Comparison of ENCODE assay signal across 8 cellular contexts in the genomic region with DNA sequence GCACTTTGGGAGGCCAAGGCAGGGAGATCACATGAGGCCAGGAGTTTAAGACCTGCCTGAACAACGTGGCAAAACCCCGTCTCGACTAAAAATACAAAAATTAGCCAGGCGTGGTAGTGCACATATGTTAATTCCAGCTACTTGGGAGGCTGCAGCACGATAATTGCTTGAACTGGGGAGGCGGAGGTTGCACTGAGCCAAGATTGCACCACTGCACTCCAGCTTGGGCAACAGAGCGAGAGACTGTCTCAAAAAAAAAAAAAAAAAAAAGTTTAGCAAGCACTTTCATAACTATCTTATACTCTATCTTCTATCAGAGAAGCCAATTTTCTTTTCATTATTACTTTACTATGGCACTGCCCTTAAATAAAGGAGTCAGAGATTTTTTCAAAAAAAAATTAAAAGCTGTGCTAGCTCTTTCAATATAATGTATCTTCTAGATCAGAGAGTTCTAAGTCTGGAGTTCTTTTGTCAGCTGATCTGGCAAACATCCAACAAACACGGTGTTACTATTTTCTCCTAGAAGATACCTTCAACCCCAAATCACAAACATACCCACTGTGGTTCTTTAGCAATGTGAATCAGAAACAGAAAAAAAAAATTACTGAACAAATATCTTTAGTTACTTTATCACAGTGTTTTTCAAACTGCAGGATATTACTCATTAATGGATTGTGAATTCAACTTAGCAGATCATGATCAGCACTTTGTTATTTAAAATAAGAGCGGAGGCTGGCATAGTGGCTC. TPM values are rescaled to one million over a fixed set of nuclear protein-coding genes. Genes with fewer than 3 reads are reported as not detected.
DNase-seq lines count a peak whose midpoint lies in the region; ATAC-seq and TF ChIP-seq lines count a peak whose summit lies in the region.

No MANE protein-coding gene starts in this region.

- peaks cover 21 to 43% of the 10 kb centered on the region in 2 donors for H3K4me1 ChIP-seq in adrenal gland (replicated peaks in 1 of 2)
- H3K4me1 ChIP-seq in subcutaneous abdominal adipose tissue (ENCODE audit: control insufficient read depth in 5 of 5, insufficient read depth in 5 of 5, low read length in 5 of 5): peaks cover 4 to 48% (median 40%) of the 10 kb centered on the region in 5 donors

- H3K9me3 Mint-ChIP-seq in activated T-cell treated with anti-CD3 and anti-CD28 coated beads, Interleukin-2, amount 50 U/mL, for 4 hours: no peaks in the 10 kb centered on the region
- H3K9me3 Mint-ChIP-seq in immature natural killer cell: no peaks in the 10 kb centered on the region

- peak overlapping the region; percentile 71 for H3K4me3 Mint-ChIP-seq in activated T-cell treated with anti-CD3 and anti-CD28 coated beads, Interleukin-2, amount 50 U/mL, for 4 hours
- H3K4me3 Mint-ChIP-seq in immature natural killer cell: peak overlapping the region in 1 of 5 donors; percentile 22

- WGBS in adrenal gland, 4 donors: 61 to 65% (median 64%) methylated on average over 9 of the region's 9 CpGs

- peaks cover 28% of the 10 kb centered on the region for H3K36me3 Mint-ChIP-seq in activated T-cell treated with anti-CD3 and anti-CD28 coated beads, Interleukin-2, amount 50 U/mL, for 4 hours (ENCODE audit: insufficient read depth)
- H3K36me3 Mint-ChIP-seq in immature natural killer cell: peaks cover 0 to 13% (median 8%) of the 10 kb centered on the region in 3 donors

- no peak for TF ChIP-seq POLR2A in adrenal gland (IDR thresholded peaks at IDR 0.05)

- peak overlapping the region in 1 of 5 donors; percentile 40 for H3K9ac ChIP-seq in subcutaneous abdominal adipose tissue (ENCODE audit: low read length in 5 of 5)

- ATAC-seq in activated T-cell treated with anti-CD3 and anti-CD28 coated beads, Interleukin-2, amount 50 U/mL, for 4 hours: no peak
- ATAC-seq in HG03159 (IDR thresholded peaks at IDR 0.05; ENCODE audit: unreplicated experiment): no peak

- DNase-seq in activated T-cell treated with anti-CD3 and anti-CD28 coated beads, Interleukin-2, amount 50 U/mL, for 4 hours: no peak
- DNase-seq in activated T-cell treated with anti-CD3 and anti-CD28 coated beads for 4 hours: no peak
- DNase-seq in adrenal gland: peak in 5 of 7 donors; percentile 30 to 57 (median 46)
- no peak for DNase-seq in immature natural killer cell
- DNase-seq in NCI-H526 treated with DMSO at 0.1 percent for 48 hours (lab: John Stamatoyannopoulos, UW): no peak
- no peak for DNase-seq in amygdala (lab: John Stamatoyannopoulos, UW)

- H3K27me3 ChIP-seq in adrenal gland (no peaks in the 10 kb centered on the region), subcutaneous abdominal adipose tissue (ENCODE audit: control insufficient read depth in 5 of 5, insufficient read depth in 4 of 5, low read length in 5 of 5) (no peaks in the 10 kb centered on the region)

- peak overlapping the region; percentile 22 to 71 (median 37) for H3K27ac Mint-ChIP-seq in immature natural killer cell

- H3K27ac ChIP-seq in adrenal gland: peak overlapping the region in 3 of 5 donors; percentile 39 to 49 (median 45)
- H3K27ac ChIP-seq in subcutaneous abdominal adipose tissue (ENCODE audit: low read depth, low read length): peak overlapping the region; percentile 62

- intact Hi-C loops in adrenal gland (cut with DNase I): no loop called here

- peak overlapping the region in 1 of 4 donors; percentile 28 for H3K4me3 ChIP-seq in adrenal gland
- H3K4me3 ChIP-seq in subcutaneous abdominal adipose tissue (ENCODE audit: low read depth in 1 of 5, low read length in 5 of 5): peak overlapping the region in 2 of 5 donors; percentile 11 to 37

- TF ChIP-seq CTCF in adrenal gland (IDR thresholded peaks at IDR 0.05): no peak

- peaks cover 0 to 21% of the 10 kb centered on the region in 2 donors for H3K36me3 ChIP-seq in adrenal gland (replicated peaks in 1 of 2)
- H3K36me3 ChIP-seq in subcutaneous abdominal adipose tissue (ENCODE audit: control insufficient read depth in 5 of 5, insufficient read depth in 5 of 5, low read length in 5 of 5): peaks cover 8 to 22% (median 15%) of the 10 kb centered on the region in 5 donors

- H3K9me3 ChIP-seq in adrenal gland (replicated peaks in 1 of 3) (no peaks in the 10 kb centered on the region), subcutaneous abdominal adipose tissue (ENCODE audit: control insufficient read depth in 5 of 5, low read length in 5 of 5) (no peaks in the 10 kb centered on the region)

- H3K27me3 Mint-ChIP-seq in activated T-cell treated with anti-CD3 and anti-CD28 coated beads, Interleukin-2, amount 50 U/mL, for 4 hours (ENCODE audit: low read depth): no peaks in the 10 kb centered on the region
- H3K27me3 Mint-ChIP-seq in immature natural killer cell (ENCODE audit: low read depth in 3 of 3): peaks cover 8 to 19% (median 11%) of the 10 kb centered on the region in 3 donors

- H3K4me1 Mint-ChIP-seq in activated T-cell treated with anti-CD3 and anti-CD28 coated beads, Interleukin-2, amount 50 U/mL, for 4 hours (ENCODE audit: low read depth): peaks cover 29% of the 10 kb centered on the region
- peaks cover 40 to 61% of the 10 kb centered on the region in 2 donors for H3K4me1 Mint-ChIP-seq in immature natural killer cell

RNA-seq across cellular contexts. Expression of a gene that starts 3.0 kb away (rescaled TPM):
- 10 to 100 TPM; 52.1 to 60.3 (median 57.6) TPM for total RNA-seq in activated T-cell treated with anti-CD3 and anti-CD28 coated beads, Interleukin-2, amount 50 U/mL, for 4 hours
- total RNA-seq in adrenal gland: 10 to 100 TPM; 15.4 to 37.6 (median 33.2) TPM
- polyA plus RNA-seq in adrenal gland (10 to 100 TPM in 2 of 3 donors, 1 to 10 TPM in 1; 7.3 to 37.0 (median 10.8) TPM), immature natural killer cell (10 to 100 TPM; 38.8 to 59.7 (median 40.6) TPM)

RNA-seq across cellular contexts. Expression of a gene that starts 15.5 kb away (rescaled TPM):
- total RNA-seq in activated T-cell treated with anti-CD3 and anti-CD28 coated beads, Interleukin-2, amount 50 U/mL, for 4 hours: 10 to 100 TPM; 41.5 to 47.5 (median 43.3) TPM
- 10 to 100 TPM; 13.9 to 37.4 (median 28.3) TPM for total RNA-seq in adrenal gland
- polyA plus RNA-seq in adrenal gland (10 to 100 TPM; 10.2 to 43.4 (median 24.3) TPM), immature natural killer cell (10 to 100 TPM in 1 of 3 donors, 1 to 10 TPM in 2; 8.5 to 16.2 (median 9.9) TPM)

Comparison
In these comparisons a context has a peak if more than half of its experiments do, and no peak if none do; other contexts are left out.
1. DNase-seq: peak in adrenal gland (5 of 7); none in activated T-cell treated with anti-CD3 and anti-CD28 coated beads, Interleukin-2, amount 50 U/mL, for 4 hours (single experiment), activated T-cell treated with anti-CD3 and anti-CD28 coated beads for 4 hours (single experiment), immature natural killer cell (0 of 3), NCI-H526 treated with DMSO at 0.1 percent for 48 hours (single experiment) and amygdala (0 of 56).